Comparison of ENCODE assay signal across 22 cellular contexts in genomic region chr9:32260481-32260880, GRCh38.
"Had no signal": no experiment of that assay in that cellular context is flagged by ENCODE, and none has a peak within 500 bp of the region (broad histone marks: within the 10 kb centered on the region; RNA-seq: fewer than 3 reads in every experiment).

No MANE protein-coding gene starts in this region.

- H3K27ac ChIP-seq: coronary artery, dorsolateral prefrontal cortex, esophagus muscularis mucosa, foreskin keratinocyte, gastroesophageal sphincter, heart left ventricle, hepatocyte, left lung, lower lobe of right lung had no signal

- H3K4me1 ChIP-seq: foreskin keratinocyte, heart left ventricle, lower lobe of right lung had no signal

- H3K36me3 ChIP-seq: esophagus muscularis mucosa, gastroesophageal sphincter, heart left ventricle, left lung, lower lobe of right lung had no signal

- H3K9me3 ChIP-seq: esophagus muscularis mucosa, gastroesophageal sphincter, left lung, lower lobe of right lung, mucosa of descending colon had no signal

- H3K4me3 ChIP-seq: coronary artery, dorsolateral prefrontal cortex, esophagus muscularis mucosa, gastroesophageal sphincter, heart left ventricle, hepatocyte, left lung, lower lobe of right lung, mucosa of descending colon had no signal

- ATAC-seq: foreskin keratinocyte, gastroesophageal sphincter, heart left ventricle, left colon, left lung, left ventricle myocardium superior, lower lobe of right lung, mucosa of descending colon had no signal

- H3K27me3 ChIP-seq: dorsolateral prefrontal cortex, esophagus muscularis mucosa, foreskin keratinocyte, gastroesophageal sphincter, heart left ventricle, hepatocyte, left lung had no signal

- DNase-seq: dermis blood vessel endothelial cell; dorsolateral prefrontal cortex; effector CD4-positive, alpha-beta T cell; effector memory CD4-positive, alpha-beta T cell; foreskin keratinocyte; heart left ventricle; hypothalamus; immature natural killer cell; islet precursor cell; kidney; kidney glomerular epithelial cell; left colon; left lung; left ventricle myocardium superior; lower lobe of right lung; mesenchymal stem cell; mucosa of descending colon; naive B cell had no signal
